17 cellular contexts compared by ENCODE assay signal in genomic region chr2:80242355-80242910, GRCh38.
"Had no signal": no experiment of that assay in that cellular context is flagged by ENCODE, and none has a peak within 500 bp of the region (broad histone marks: within the 10 kb centered on the region; RNA-seq: fewer than 3 reads in every experiment).

No MANE protein-coding gene starts in this region.

- ATAC-seq: activated CD8-positive, alpha-beta T cell treated with anti-CD3 and anti-CD28 coated beads for 36 hours; left colon; stimulated activated memory B cell treated with anti-CD40 and anti-IgM and Interleukin-4, amounts not matched to agents 10 μg/mL and 1 μg/mL and 100 μg/mL, for 72 hours; T-helper 17 cell had no signal

- H3K4me1 Mint-ChIP-seq: stimulated activated memory B cell treated with anti-CD40 and anti-IgM and Interleukin-4, amounts not matched to agents 10 μg/mL and 1 μg/mL and 100 μg/mL, for 72 hours had no signal

- H3K4me3 ChIP-seq: colonic mucosa, esophagus squamous epithelium had no signal

- H3K4me3 Mint-ChIP-seq: activated CD8-positive, alpha-beta T cell treated with anti-CD3 and anti-CD28 coated beads for 36 hours; activated naive CD4-positive, alpha-beta T cell treated with anti-CD3 and anti-CD28 coated beads, Interleukin-2, amount 50 U/mL, for 24 hours; neural crest cell; stimulated activated memory B cell treated with anti-CD40 and anti-IgM and Interleukin-4, amounts not matched to agents 10 μg/mL and 1 μg/mL and 100 μg/mL, for 72 hours; T-helper 17 cell had no signal

- H3K27ac ChIP-seq: colonic mucosa, esophagus squamous epithelium, WERI-Rb-1 had no signal

- H3K27ac Mint-ChIP-seq: activated CD8-positive, alpha-beta T cell treated with anti-CD3 and anti-CD28 coated beads for 36 hours; activated naive CD4-positive, alpha-beta T cell treated with anti-CD3 and anti-CD28 coated beads, Interleukin-2, amount 50 U/mL, for 24 hours; stimulated activated memory B cell treated with anti-CD40 and anti-IgM and Interleukin-4, amounts not matched to agents 10 μg/mL and 1 μg/mL and 100 μg/mL, for 72 hours; T-helper 17 cell had no signal

- H3K27me3 Mint-ChIP-seq: activated CD8-positive, alpha-beta T cell treated with anti-CD3 and anti-CD28 coated beads for 36 hours; activated naive CD4-positive, alpha-beta T cell treated with anti-CD3 and anti-CD28 coated beads, Interleukin-2, amount 50 U/mL, for 24 hours; stimulated activated memory B cell treated with anti-CD40 and anti-IgM and Interleukin-4, amounts not matched to agents 10 μg/mL and 1 μg/mL and 100 μg/mL, for 72 hours; T-helper 17 cell had no signal

- H3K36me3 ChIP-seq: colonic mucosa, esophagus squamous epithelium, WERI-Rb-1 had no signal

- H3K36me3 Mint-ChIP-seq: activated naive CD4-positive, alpha-beta T cell treated with anti-CD3 and anti-CD28 coated beads, Interleukin-2, amount 50 U/mL, for 24 hours; stimulated activated memory B cell treated with anti-CD40 and anti-IgM and Interleukin-4, amounts not matched to agents 10 μg/mL and 1 μg/mL and 100 μg/mL, for 72 hours had no signal

- H3K4me1 ChIP-seq: colonic mucosa, esophagus squamous epithelium had no signal

- H3K27me3 ChIP-seq: colonic mucosa, esophagus squamous epithelium had no signal

- DNase-seq: activated CD4-positive, alpha-beta T cell treated with anti-CD3 and anti-CD28 coated beads for 4 hours; activated CD8-positive, alpha-beta memory T cell treated with anti-CD3 and anti-CD28 coated beads, Interleukin-2, amount 50 U/mL, for 4 hours; activated CD8-positive, alpha-beta T cell treated with anti-CD3 and anti-CD28 coated beads for 36 hours; activated effector memory CD4-positive, alpha-beta T cell treated with anti-CD3 and anti-CD28 coated beads, Interleukin-2, amount 50 U/mL, for 16 hours; activated T-cell treated with anti-CD3 and anti-CD28 coated beads, Interleukin-2, amount 50 U/mL, for 48 hours; central memory CD4-positive, alpha-beta T cell; colonic mucosa; effector CD4-positive, alpha-beta T cell; esophagus squamous epithelium; left colon; midbrain; stimulated activated CD4-positive, alpha-beta T cell treated with anti-CD3 and anti-CD28 coated beads, Interleukin-2, amount 100 ng/mL, for 48 hours; T-helper 17 cell; WERI-Rb-1 had no signal

- H3K9me3 ChIP-seq: colonic mucosa, esophagus squamous epithelium had no signal
